Comparison of ENCODE assay signal across 30 cellular contexts in genomic region chr7:31940167-31940566, GRCh38.
"Had no signal": no experiment of that assay in that cellular context is flagged by ENCODE, and none has a peak within 500 bp of the region (broad histone marks: within the 10 kb centered on the region; RNA-seq: fewer than 3 reads in every experiment).

No MANE protein-coding gene starts in this region.

- H3K27ac Mint-ChIP-seq: activated CD4-positive, alpha-beta memory T cell treated with anti-CD3 and anti-CD28 coated beads, Interleukin-2, amount 10 ng/mL, durations not matched to agents 7 days and 5 days; activated CD4-positive, alpha-beta T cell treated with anti-CD3 and anti-CD28 coated beads for 36 hours; activated CD4-positive, alpha-beta T cell treated with anti-CD3 and anti-CD28 coated beads, Interleukin-2, amount 10 ng/mL, durations not matched to agents 7 days and 5 days; activated naive CD4-positive, alpha-beta T cell treated with anti-CD3 and anti-CD28 coated beads, Interleukin-2, amount 10 ng/mL, durations not matched to agents 7 days and 5 days; activated naive CD4-positive, alpha-beta T cell treated with anti-CD3 and anti-CD28 coated beads, Interleukin-2, amount 50 U/mL, for 72 hours; activated naive CD8-positive, alpha-beta T cell treated with anti-CD3 and anti-CD28 coated beads, Interleukin-2, amount 10 ng/mL, durations not matched to agents 7 days and 5 days; activated T-cell treated with anti-CD3 and anti-CD28 coated beads, Interleukin-2, amount 50 U/mL, for 24 hours; activated T-cell treated with anti-CD3 and anti-CD28 coated beads, Interleukin-2, amount 50 U/mL, for 72 hours; brain; dendritic cell treated with granulocyte-macrophage colony-stimulating factor and Interleukin-4, amounts not matched to agents 40 ng/mL and 50 ng/mL, for 4 days; endodermal cell had no signal

- H3K4me1 Mint-ChIP-seq: activated CD4-positive, alpha-beta memory T cell treated with anti-CD3 and anti-CD28 coated beads, Interleukin-2, amount 10 ng/mL, durations not matched to agents 7 days and 5 days; activated CD4-positive, alpha-beta T cell treated with anti-CD3 and anti-CD28 coated beads for 36 hours; activated CD4-positive, alpha-beta T cell treated with anti-CD3 and anti-CD28 coated beads, Interleukin-2, amount 10 ng/mL, durations not matched to agents 7 days and 5 days; activated naive CD4-positive, alpha-beta T cell treated with anti-CD3 and anti-CD28 coated beads, Interleukin-2, amount 10 ng/mL, durations not matched to agents 7 days and 5 days; activated naive CD8-positive, alpha-beta T cell treated with anti-CD3 and anti-CD28 coated beads, Interleukin-2, amount 10 ng/mL, durations not matched to agents 7 days and 5 days had no signal

- H3K27me3 ChIP-seq: ascending aorta, breast epithelium, cardiac muscle cell, dorsolateral prefrontal cortex, heart right ventricle had no signal

- H3K27ac ChIP-seq: ascending aorta, breast epithelium, cardiac muscle cell, coronary artery, heart right ventricle had no signal

- DNase-seq: activated CD4-positive, alpha-beta memory T cell treated with anti-CD3 and anti-CD28 coated beads, Interleukin-2, amount 10 ng/mL, durations not matched to agents 7 days and 5 days; activated CD4-positive, alpha-beta T cell treated with anti-CD3 and anti-CD28 coated beads for 36 hours; activated CD4-positive, alpha-beta T cell treated with anti-CD3 and anti-CD28 coated beads, Interleukin-2, amount 10 ng/mL, durations not matched to agents 7 days and 5 days; activated CD4-positive, alpha-beta T cell treated with anti-CD3 and anti-CD28 coated beads, Interleukin-2, amount 50 U/mL, for 4 hours; activated CD4-positive, CD25-positive, alpha-beta regulatory T cell; activated CD4-positive, CD25-positive, alpha-beta regulatory T cell treated with anti-CD3 and anti-CD28 coated beads, Interleukin-2, amount 50 U/mL, for 72 hours; activated CD8-positive, alpha-beta memory T cell treated with anti-CD3 and anti-CD28 coated beads, Interleukin-2, amount 50 U/mL, for 48 hours; activated gamma-delta T cell; activated naive CD4-positive, alpha-beta T cell; activated naive CD4-positive, alpha-beta T cell treated with anti-CD3 and anti-CD28 coated beads, Interleukin-2, amount 10 ng/mL, durations not matched to agents 7 days and 5 days; activated naive CD8-positive, alpha-beta T cell treated with anti-CD3 and anti-CD28 coated beads, Interleukin-2, amount 10 ng/mL, durations not matched to agents 7 days and 5 days; activated T-cell treated with anti-CD3 and anti-CD28 coated beads for 4 hours; activated T-cell treated with anti-CD3 and anti-CD28 coated beads, Interleukin-2, amount 50 U/mL, for 24 hours; activated T-cell treated with anti-CD3 and anti-CD28 coated beads, Interleukin-2, amount 50 U/mL, for 72 hours; central memory CD4-positive, alpha-beta T cell; cerebellar nuclear complex; dorsolateral prefrontal cortex; effector memory CD4-positive, alpha-beta T cell; endodermal cell; foreskin fibroblast; heart right ventricle; T-helper 2 cell had no signal

- H3K27me3 Mint-ChIP-seq: activated CD4-positive, alpha-beta memory T cell treated with anti-CD3 and anti-CD28 coated beads, Interleukin-2, amount 10 ng/mL, durations not matched to agents 7 days and 5 days; activated CD4-positive, alpha-beta T cell treated with anti-CD3 and anti-CD28 coated beads for 36 hours; activated CD4-positive, alpha-beta T cell treated with anti-CD3 and anti-CD28 coated beads, Interleukin-2, amount 10 ng/mL, durations not matched to agents 7 days and 5 days; activated naive CD4-positive, alpha-beta T cell treated with anti-CD3 and anti-CD28 coated beads, Interleukin-2, amount 10 ng/mL, durations not matched to agents 7 days and 5 days; activated naive CD8-positive, alpha-beta T cell treated with anti-CD3 and anti-CD28 coated beads, Interleukin-2, amount 10 ng/mL, durations not matched to agents 7 days and 5 days; activated T-cell treated with anti-CD3 and anti-CD28 coated beads, Interleukin-2, amount 50 U/mL, for 24 hours had no signal

- H3K4me3 ChIP-seq: ascending aorta, breast epithelium, cardiac muscle cell, coronary artery, dorsolateral prefrontal cortex, heart right ventricle had no signal

- ATAC-seq: activated CD4-positive, alpha-beta T cell treated with anti-CD3 and anti-CD28 coated beads for 36 hours; activated naive CD4-positive, alpha-beta T cell treated with anti-CD3 and anti-CD28 coated beads, Interleukin-2, amount 50 U/mL, for 72 hours; activated T-cell treated with anti-CD3 and anti-CD28 coated beads, Interleukin-2, amount 50 U/mL, for 72 hours; esophagus mucosa; heart right ventricle had no signal

- H3K4me3 Mint-ChIP-seq: activated CD4-positive, alpha-beta memory T cell treated with anti-CD3 and anti-CD28 coated beads, Interleukin-2, amount 10 ng/mL, durations not matched to agents 7 days and 5 days; activated CD4-positive, alpha-beta T cell treated with anti-CD3 and anti-CD28 coated beads for 36 hours; activated CD4-positive, alpha-beta T cell treated with anti-CD3 and anti-CD28 coated beads, Interleukin-2, amount 10 ng/mL, durations not matched to agents 7 days and 5 days; activated naive CD4-positive, alpha-beta T cell treated with anti-CD3 and anti-CD28 coated beads, Interleukin-2, amount 10 ng/mL, durations not matched to agents 7 days and 5 days; activated naive CD8-positive, alpha-beta T cell treated with anti-CD3 and anti-CD28 coated beads, Interleukin-2, amount 10 ng/mL, durations not matched to agents 7 days and 5 days; activated T-cell treated with anti-CD3 and anti-CD28 coated beads, Interleukin-2, amount 50 U/mL, for 24 hours; activated T-cell treated with anti-CD3 and anti-CD28 coated beads, Interleukin-2, amount 50 U/mL, for 72 hours; brain; dendritic cell treated with granulocyte-macrophage colony-stimulating factor and Interleukin-4, amounts not matched to agents 40 ng/mL and 50 ng/mL, for 4 days; endodermal cell had no signal

- H3K36me3 ChIP-seq: ascending aorta, breast epithelium, cardiac muscle cell, heart right ventricle had no signal

- H3K36me3 Mint-ChIP-seq: activated naive CD4-positive, alpha-beta T cell treated with anti-CD3 and anti-CD28 coated beads, Interleukin-2, amount 10 ng/mL, durations not matched to agents 7 days and 5 days; activated naive CD4-positive, alpha-beta T cell treated with anti-CD3 and anti-CD28 coated beads, Interleukin-2, amount 50 U/mL, for 72 hours; activated naive CD8-positive, alpha-beta T cell treated with anti-CD3 and anti-CD28 coated beads, Interleukin-2, amount 10 ng/mL, durations not matched to agents 7 days and 5 days; brain had no signal

- H3K9me3 ChIP-seq: ascending aorta, breast epithelium had no signal

- H3K4me1 ChIP-seq: ascending aorta, breast epithelium had no signal
